24 cellular contexts compared by ENCODE assay signal in the genomic region with DNA sequence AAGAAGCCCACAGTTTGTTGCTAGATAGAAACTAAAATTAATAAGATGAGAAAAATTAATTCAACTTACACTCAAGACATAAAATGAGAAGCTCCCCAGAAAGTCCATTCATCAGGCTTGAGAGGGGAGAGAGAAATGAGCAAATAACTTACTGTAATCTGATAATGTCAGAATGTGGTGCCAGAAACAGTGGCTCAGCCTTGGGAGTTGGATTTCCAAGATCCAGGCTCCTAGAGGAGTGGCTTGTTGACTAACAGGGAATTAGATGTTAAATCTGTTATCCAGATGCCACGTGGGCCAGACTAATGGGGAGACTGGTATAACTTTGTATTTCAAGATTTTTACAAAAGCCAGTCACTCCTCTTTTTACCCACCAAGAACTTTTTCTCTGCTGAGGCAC.
"Had no signal": no experiment of that assay in that cellular context is flagged by ENCODE, and none has a peak within 500 bp of the region (broad histone marks: within the 10 kb centered on the region; RNA-seq: fewer than 3 reads in every experiment).

No MANE protein-coding gene starts in this region.

- FAIRE-seq: endometrium, keratinocyte had no signal

- DNase-seq: effector memory CD4-positive, alpha-beta T cell; gastrocnemius medialis; immature natural killer cell; left ventricle myocardium inferior; lower lobe of right lung; nucleus accumbens; ovary; psoas muscle; retina; right lobe of liver; spleen; stimulated activated CD4-positive, alpha-beta T cell treated with anti-CD3 and anti-CD28 coated beads, Interleukin-15, amount 100 ng/mL, for 24 hours; stimulated activated CD4-positive, alpha-beta T cell treated with anti-CD3 and anti-CD28 coated beads, Interleukin-1b, Interleukin-23, amount 100 ng/mL, for 48 hours; stimulated activated CD4-positive, alpha-beta T cell treated with anti-CD3 and anti-CD28 coated beads, Interleukin-4, amount 100 ng/mL, for 24 hours; stomach; substantia nigra; transverse colon had no signal

- H3K9me3 ChIP-seq: gastrocnemius medialis, left ventricle myocardium inferior, lower lobe of right lung, ovary, psoas muscle, right lobe of liver, spleen, stomach, thoracic aorta, transverse colon had no signal

- H3K4me1 ChIP-seq: left ventricle myocardium inferior, lower lobe of right lung, neural progenitor cell, psoas muscle, spleen, transverse colon had no signal

- H3K36me3 ChIP-seq: gastrocnemius medialis, left ventricle myocardium inferior, lower lobe of right lung, neural progenitor cell, ovary, right lobe of liver, spleen, stomach, thoracic aorta, transverse colon had no signal

- ATAC-seq: esophagus mucosa; lower lobe of right lung; natural killer cell treated with Interleukin-12 subunit alpha and Interleukin-12 subunit beta and Interleukin-15 and Interleukin-18, amount 100 ng/mL, for 72 hours; psoas muscle; right lobe of liver; stimulated activated memory B cell treated with anti-CD40 and anti-IgM and Interleukin-4, amounts not matched to agents 10 μg/mL and 1 μg/mL and 100 μg/mL, for 72 hours had no signal

- H3K27me3 ChIP-seq: gastrocnemius medialis, neural progenitor cell, ovary, right lobe of liver, spleen, stomach, transverse colon had no signal

- H3K27ac ChIP-seq: gastrocnemius medialis, left ventricle myocardium inferior, lower lobe of right lung, neural progenitor cell, ovary, psoas muscle, spleen, stomach, thoracic aorta, transverse colon had no signal

- H3K4me3 ChIP-seq: gastrocnemius medialis, left ventricle myocardium inferior, lower lobe of right lung, neural progenitor cell, ovary, psoas muscle, right lobe of liver, spleen, stomach, thoracic aorta, transverse colon had no signal
